In the genomic region with DNA sequence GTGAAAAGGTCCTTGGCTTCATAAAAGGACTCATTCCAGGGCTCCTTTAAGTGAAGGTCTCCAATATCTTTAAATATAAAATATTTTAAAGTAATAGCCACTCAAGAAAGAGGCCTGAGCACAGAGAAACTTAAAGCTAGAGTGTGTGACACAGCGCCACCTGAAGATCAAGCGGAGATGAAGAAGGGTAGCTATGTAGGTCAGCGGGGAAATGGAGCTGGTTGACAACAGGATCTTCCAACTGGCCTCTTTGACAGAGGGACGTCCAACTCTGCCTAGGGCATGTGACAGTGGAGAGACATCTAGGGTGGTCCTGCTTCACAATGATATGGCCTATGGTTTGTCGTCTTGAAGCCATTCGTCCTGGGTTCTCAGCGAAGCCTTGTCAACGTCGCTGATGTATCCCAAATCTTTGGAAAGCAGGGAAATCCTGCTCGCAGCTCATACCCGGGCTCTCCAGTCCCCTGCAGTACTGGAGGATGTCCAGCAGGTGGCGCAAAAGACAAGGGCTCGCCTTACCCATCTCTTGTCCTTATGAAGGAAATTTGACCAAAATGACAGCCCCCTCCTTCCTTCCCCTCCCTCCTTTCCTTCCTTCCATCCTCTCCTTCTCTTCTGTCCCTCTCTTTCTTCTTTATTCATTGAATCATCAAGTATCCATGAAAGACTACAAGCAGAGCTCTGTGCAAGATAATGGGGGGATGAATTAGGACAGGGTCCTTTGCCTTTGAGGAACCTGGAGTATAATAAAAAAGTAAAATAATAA, we compare ENCODE assay signal across 8 cellular contexts. TPM values are rescaled to one million over a fixed set of nuclear protein-coding genes. Genes with fewer than 3 reads are reported as not detected.
DNase-seq lines count a peak whose midpoint lies in the region; ATAC-seq and TF ChIP-seq lines count a peak whose summit lies in the region.

No MANE protein-coding gene starts in this region.

- intact Hi-C loops in cardiac septum (cut with DNase I) = loop anchor here (5.0 kb wide), 1 partner anchor 705 kb away; no protein-coding TSS in a partner anchor
- intact Hi-C loops in prostate gland (cut with DNase I) = loop anchor here (2.0 to 5.0 kb wide), 3 partner anchors 60 to 700 kb away; partner anchors contain the start of gene LONRF2

- TF ChIP-seq CTCF in GM06990 (IDR thresholded peaks at IDR 0.05; ENCODE audit: insufficient read depth, low read length, poor library complexity, severe bottlenecking) = peak; percentile 94
- peak; percentile 89 to 98 (median 92) for TF ChIP-seq CTCF in prostate gland (IDR thresholded peaks at IDR 0.05)

- no peak overlapping the region for H3K27ac ChIP-seq in prostate gland

- TF ChIP-seq POLR2A in prostate gland (IDR thresholded peaks at IDR 0.05) = no peak

- no peaks in the 10 kb centered on the region for H3K9me3 ChIP-seq in prostate gland

- H3K36me3 ChIP-seq in GM06990 (ENCODE audit: control insufficient read depth, insufficient read depth, low read length) (no peaks in the 10 kb centered on the region), prostate gland (no peaks in the 10 kb centered on the region)

- POLR2A ChIA-PET in activated naive CD8-positive, alpha-beta T cell treated with anti-CD3 and anti-CD28 coated beads, Interleukin-2, amount 10 ng/mL, durations not matched to agents 7 days and 5 days (lab: Charles Lee) = interaction anchor here (0.6 kb wide), 1 partner anchor 70 kb away, joined by 3 read pairs; no protein-coding TSS in a partner anchor

- H3K4me1 ChIP-seq in prostate gland (replicated peaks) = no peaks in the 10 kb centered on the region

- WGBS in prostate gland = 48% methylated on average over 13 of the region's 13 CpGs

- H3K4me1 Mint-ChIP-seq in activated naive CD8-positive, alpha-beta T cell treated with anti-CD3 and anti-CD28 coated beads, Interleukin-2, amount 10 ng/mL, durations not matched to agents 7 days and 5 days = peaks cover 2% of the 10 kb centered on the region

- no peak for DNase-seq in GM06990 (ENCODE audit: extremely low read depth, insufficient read length)
- peak; percentile 70 for DNase-seq in HuH-7.5 (ENCODE audit: low spot score)
- peak; percentile 51 for DNase-seq in SKM-1 treated with dmso at 0.1 percent for 144 hours (lab: John Stamatoyannopoulos, UW; ENCODE audit: unreplicated experiment)
- DNase-seq in activated naive CD8-positive, alpha-beta T cell treated with anti-CD3 and anti-CD28 coated beads, Interleukin-2, amount 10 ng/mL, durations not matched to agents 7 days and 5 days = peak; percentile 61
- peak; percentile 82 for DNase-seq in cardiac septum (ENCODE audit: low spot score)
- peak; percentile 29 for DNase-seq in prostate gland (ENCODE audit: low spot score)

- no peak overlapping the region for H3K27ac Mint-ChIP-seq in activated naive CD8-positive, alpha-beta T cell treated with anti-CD3 and anti-CD28 coated beads, Interleukin-2, amount 10 ng/mL, durations not matched to agents 7 days and 5 days

- H3K36me3 Mint-ChIP-seq in activated naive CD8-positive, alpha-beta T cell treated with anti-CD3 and anti-CD28 coated beads, Interleukin-2, amount 10 ng/mL, durations not matched to agents 7 days and 5 days = no peaks in the 10 kb centered on the region

- no peaks in the 10 kb centered on the region for H3K9me3 Mint-ChIP-seq in activated naive CD8-positive, alpha-beta T cell treated with anti-CD3 and anti-CD28 coated beads, Interleukin-2, amount 10 ng/mL, durations not matched to agents 7 days and 5 days

- no peak overlapping the region for H3K4me3 Mint-ChIP-seq in activated naive CD8-positive, alpha-beta T cell treated with anti-CD3 and anti-CD28 coated beads, Interleukin-2, amount 10 ng/mL, durations not matched to agents 7 days and 5 days

- H3K27me3 Mint-ChIP-seq in activated naive CD8-positive, alpha-beta T cell treated with anti-CD3 and anti-CD28 coated beads, Interleukin-2, amount 10 ng/mL, durations not matched to agents 7 days and 5 days = peaks cover 5% of the 10 kb centered on the region

- H3K4me3 ChIP-seq in GM06990 (replicated peaks; ENCODE audit: low read depth, low read length) = no peak overlapping the region
- no peak overlapping the region for H3K4me3 ChIP-seq in prostate gland

- H3K27me3 ChIP-seq in GM06990 (replicated peaks; ENCODE audit: control insufficient read depth, insufficient read depth, low read length) (no peaks in the 10 kb centered on the region; the same call in 1 of the 2 replicates), prostate gland (replicated peaks; ENCODE audit: insufficient read depth) (no peaks in the 10 kb centered on the region)

- no peak for ATAC-seq in activated naive CD8-positive, alpha-beta T cell treated with anti-CD3 and anti-CD28 coated beads, Interleukin-2, amount 10 ng/mL, durations not matched to agents 7 days and 5 days (ENCODE audit: low read depth)
- ATAC-seq in HG02973 (IDR thresholded peaks at IDR 0.05; ENCODE audit: unreplicated experiment) (no peak), GM18519 (IDR thresholded peaks at IDR 0.05; ENCODE audit: low FRiP score, unreplicated experiment) (no peak)

RNA-seq across cellular contexts. Expression of gene LONRF2, which starts 59.6 kb away (rescaled TPM):
- under 1 TPM; 0.08 to 0.09 TPM for total RNA-seq in activated naive CD8-positive, alpha-beta T cell treated with anti-CD3 and anti-CD28 coated beads, Interleukin-2, amount 10 ng/mL, durations not matched to agents 7 days and 5 days
- total RNA-seq in cardiac septum = 24.5 TPM
- 10 to 100 TPM in 1 of 2 donors, 1 to 10 TPM in 1; 8.2 to 20.4 TPM for total RNA-seq in prostate gland

Comparison
In these comparisons a context has a peak if more than half of its experiments do, and no peak if none do; other contexts are left out.
1. RNA of gene LONRF2, which starts 59.6 kb away (total RNA-seq): 24.5 TPM in cardiac septum (single experiment) and 8.2 to 20.4 TPM in prostate gland; 0.08 to 0.09 TPM in activated naive CD8-positive, alpha-beta T cell treated with anti-CD3 and anti-CD28 coated beads, Interleukin-2, amount 10 ng/mL, durations not matched to agents 7 days and 5 days; every median in the first group is over 4 times any median in the second.